12 cellular contexts compared by ENCODE assay signal in the genomic region with DNA sequence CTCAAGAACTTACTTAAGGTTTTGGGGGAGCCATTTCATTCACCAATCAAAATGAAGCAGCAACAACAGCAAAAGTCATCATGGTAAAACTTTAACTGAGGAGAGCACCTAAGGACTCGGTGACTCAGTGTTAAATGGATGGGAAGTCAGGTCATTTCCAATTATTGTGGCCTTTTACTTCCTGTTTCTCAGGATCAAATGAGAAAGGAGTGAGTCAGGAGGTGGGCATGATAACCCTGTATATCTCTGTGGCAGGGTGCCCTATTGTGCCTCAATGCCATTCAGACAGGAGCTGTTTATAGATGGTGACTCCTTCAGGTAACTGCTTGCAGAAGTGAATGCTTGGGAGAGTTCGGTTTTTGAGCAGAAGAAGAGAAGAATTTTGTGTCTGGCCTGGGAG.
A peak's percentile ranks its signal among the peaks of the same experiment; 100 is the strongest.
DNase-seq lines count a peak whose midpoint lies in the region; ATAC-seq, FAIRE-seq and TF ChIP-seq lines count a peak whose summit lies in the region.
"Had no signal": no experiment of that assay in that cellular context is flagged by ENCODE, and none has a peak within 500 bp of the region (broad histone marks: within the 10 kb centered on the region; RNA-seq: fewer than 3 reads in every experiment).

No MANE protein-coding gene starts in this region.

- FAIRE-seq in astrocyte (lab: Jason Lieb, UNC): no peak
- FAIRE-seq: TTC549 had no signal

- H3K4me2 ChIP-seq in astrocyte (ENCODE audit: low read length): peak overlapping the region; percentile 34

- H3K4me3 Mint-ChIP-seq in astrocyte (ENCODE audit: unreplicated experiment) (no peak overlapping the region), immature natural killer cell (no peak overlapping the region)

- in situ Hi-C loops in KBM-7 (cut with MboI; ENCODE audit: low pct_unique_long_range_greater_than_20kb, low sequenced_read_pairs): loop anchor here (10.0 kb wide), 1 partner anchor 204 kb away; no protein-coding TSS in a partner anchor

- no peak overlapping the region for H2AFZ ChIP-seq in astrocyte (ENCODE audit: low read depth, low read length)

- H4K20me1 ChIP-seq in astrocyte (ENCODE audit: insufficient read depth, low read length): no peaks in the 10 kb centered on the region

- no peak overlapping the region for H3K27ac Mint-ChIP-seq in astrocyte (ENCODE audit: unreplicated experiment)
- no peak overlapping the region for H3K27ac Mint-ChIP-seq in immature natural killer cell

- ATAC-seq in lung (ENCODE audit: insufficient read depth, low FRiP score) (peak; percentile 69), HG03139 (IDR thresholded peaks at IDR 0.05; ENCODE audit: unreplicated experiment) (no peak)

- H3K4me3 ChIP-seq in astrocyte (ENCODE audit: insufficient read depth, low read depth, low read length) (no peak overlapping the region), lung (no peak overlapping the region)
- H3K4me3 ChIP-seq: spleen had no signal

- H3K79me2 ChIP-seq in astrocyte (ENCODE audit: insufficient read depth, low read length): no peaks in the 10 kb centered on the region

- 49 to 66% methylated on average over 2 of the region's 2 CpGs for WGBS in lung, 2 donors

- H3K27me3 Mint-ChIP-seq in astrocyte (ENCODE audit: low read depth, unreplicated experiment): no peaks in the 10 kb centered on the region
- H3K27me3 Mint-ChIP-seq in immature natural killer cell (ENCODE audit: low read depth in 3 of 3): peaks cover 2 to 4% (median 4%) of the 10 kb centered on the region in 3 donors

- H3K36me3 Mint-ChIP-seq in astrocyte (ENCODE audit: low read depth, unreplicated experiment): no peaks in the 10 kb centered on the region
- no peaks in the 10 kb centered on the region for H3K36me3 Mint-ChIP-seq in immature natural killer cell

- no peak overlapping the region for H3K9ac ChIP-seq in astrocyte (ENCODE audit: low read length)

- peaks cover 20% of the 10 kb centered on the region for H3K4me1 ChIP-seq in astrocyte (ENCODE audit: insufficient read depth, low read length)
- peaks cover 5 to 9% of the 10 kb centered on the region in 2 donors for H3K4me1 ChIP-seq in lung (ENCODE audit: control insufficient read depth in 2 of 2, insufficient read depth in 2 of 2, low read length in 2 of 2)

- peak; percentile 87 for DNase-seq in Daoy (ENCODE audit: low read depth)
- peak; percentile 21 for DNase-seq in KBM-7
- peak; percentile 57 for DNase-seq in astrocyte (ENCODE audit: low read depth)
- peak; percentile 65 for DNase-seq in lung (ENCODE audit: low spot score)
- no peak for DNase-seq in SHP77 treated with DMSO at 0.1 percent for 48 hours (lab: John Stamatoyannopoulos, UW)
- no peak for DNase-seq in activated CD8-positive, alpha-beta memory T cell treated with anti-CD3 and anti-CD28 coated beads, Interleukin-2, amount 50 U/mL, for 48 hours
- DNase-seq in immature natural killer cell: no peak
- DNase-seq: erythroblast, spleen, substantia nigra had no signal

- TF ChIP-seq CTCF in astrocyte (IDR thresholded peaks at IDR 0.05; ENCODE audit: insufficient read depth, low read depth, low read length): no peak
- no peak for TF ChIP-seq CTCF in lung (IDR thresholded peaks at IDR 0.05; ENCODE audit: control extremely low read depth, extremely low read depth)

- H3K36me3 ChIP-seq in astrocyte (ENCODE audit: insufficient read depth, low read length) (no peaks in the 10 kb centered on the region), lung (ENCODE audit: control insufficient read depth in 2 of 2, insufficient read depth in 2 of 2, low read length in 2 of 2) (no peaks in the 10 kb centered on the region)
- H3K36me3 ChIP-seq: spleen had no signal

- H3K27ac ChIP-seq in astrocyte (ENCODE audit: low read depth, low read length) (no peak overlapping the region), lung (ENCODE audit: low read depth in 1 of 2, low read length in 1 of 2) (no peak overlapping the region)
- H3K27ac ChIP-seq: spleen had no signal

- H3K9me3 ChIP-seq in astrocyte (ENCODE audit: insufficient read depth, low read depth, low read length) (no peaks in the 10 kb centered on the region), lung (ENCODE audit: control insufficient read depth in 2 of 2, insufficient read depth in 1 of 2, low read length in 1 of 2) (no peaks in the 10 kb centered on the region)
- H3K9me3 ChIP-seq: spleen had no signal

- peaks cover 11% of the 10 kb centered on the region for H3K4me1 Mint-ChIP-seq in astrocyte (ENCODE audit: low read depth, unreplicated experiment)
- H3K4me1 Mint-ChIP-seq in immature natural killer cell: no peaks in the 10 kb centered on the region

- no peaks in the 10 kb centered on the region for H3K9me3 Mint-ChIP-seq in astrocyte (ENCODE audit: unreplicated experiment)
- H3K9me3 Mint-ChIP-seq in immature natural killer cell: no peaks in the 10 kb centered on the region

- H3K27me3 ChIP-seq in astrocyte (ENCODE audit: insufficient read depth, low read length) (no peaks in the 10 kb centered on the region), lung (ENCODE audit: control insufficient read depth, insufficient read depth) (no peaks in the 10 kb centered on the region)
- H3K27me3 ChIP-seq: spleen had no signal

Comparison
In these comparisons a context has a peak if more than half of its experiments do, and no peak if none do; other contexts are left out.
1. DNase-seq: peak in Daoy (single experiment), KBM-7 (single experiment), astrocyte (single experiment) and lung (single experiment); none in SHP77 treated with DMSO at 0.1 percent for 48 hours (single experiment), activated CD8-positive, alpha-beta memory T cell treated with anti-CD3 and anti-CD28 coated beads, Interleukin-2, amount 50 U/mL, for 48 hours (single experiment) and immature natural killer cell (0 of 3).